Comparison of ENCODE assay signal across 1 cellular context in genomic region chr10:13837966-13838365, GRCh38.
TF ChIP-seq lines count a peak whose summit lies in the region.

No MANE protein-coding gene starts in this region.

TF ChIP-seq in IMR-90, 13 proteins besides CTCF, POLR2A, EP300 and RAD21:
- TF ChIP-seq RCOR1 (IDR thresholded peaks at IDR 0.05; ENCODE audit: insufficient replicate concordance, low read length) = no peak
- no peak for TF ChIP-seq MAZ (IDR thresholded peaks at IDR 0.05; ENCODE audit: borderline replicate concordance, low read depth, low read length)
- TF ChIP-seq FOS (IDR thresholded peaks at IDR 0.05; ENCODE audit: low read depth, low read length) = no peak
- TF ChIP-seq CEBPB (IDR thresholded peaks at IDR 0.05; ENCODE audit: low read depth, low read length) = no peak
